ENCODE assay signal across 13 cellular contexts in genomic region chr10:113139695-113140094, GRCh38.
DNase-seq lines count a peak whose midpoint lies in the region; ATAC-seq and TF ChIP-seq lines count a peak whose summit lies in the region.
"Had no signal": no experiment of that assay in that cellular context is flagged by ENCODE, and none has a peak within 500 bp of the region (broad histone marks: within the 10 kb centered on the region; RNA-seq: fewer than 3 reads in every experiment).

No MANE protein-coding gene starts in this region.

- TF ChIP-seq POLR2A in gastroesophageal sphincter (IDR thresholded peaks at IDR 0.05), result no peak

- H3K9me3 ChIP-seq in ascending aorta (no peaks in the 10 kb centered on the region), gastroesophageal sphincter (no peaks in the 10 kb centered on the region)
- H3K9me3 ChIP-seq: colonic mucosa had no signal

- intact Hi-C loops in ascending aorta (cut with DNase I), result no loop called here
- intact Hi-C loops in natural killer cell (cut with micrococcal nuclease), result no loop called here

- no peak overlapping the region for H3K4me3 Mint-ChIP-seq in effector memory CD8-positive, alpha-beta T cell
- H3K4me3 Mint-ChIP-seq in natural killer cell, result no peak overlapping the region
- H3K4me3 Mint-ChIP-seq in activated CD8-positive, alpha-beta T cell treated with anti-CD3 and anti-CD28 coated beads, Interleukin-2, amount 10 ng/mL, durations not matched to agents 7 days and 5 days, result no peak overlapping the region
- H3K4me3 Mint-ChIP-seq: activated T-cell treated with anti-CD3 and anti-CD28 coated beads, Interleukin-2, amount 50 U/mL, for 72 hours had no signal

- H3K27me3 ChIP-seq in ascending aorta (no peaks in the 10 kb centered on the region), kidney epithelial cell (ENCODE audit: control insufficient read depth, insufficient read depth, low read length) (no peaks in the 10 kb centered on the region), gastroesophageal sphincter (no peaks in the 10 kb centered on the region)
- H3K27me3 ChIP-seq: colonic mucosa had no signal

- DNase-seq in AG04449 (ENCODE audit: low read depth, low spot score) (no peak), HFF-Myc (ENCODE audit: extremely low read depth, low read depth) (no peak), ascending aorta (ENCODE audit: low spot score in 2 of 2) (peak in 1 of 2 donors; percentile 7), kidney epithelial cell (ENCODE audit: low read depth) (no peak), natural killer cell (no peak)
- no peak for DNase-seq in effector memory CD8-positive, alpha-beta T cell
- no peak for DNase-seq in activated CD8-positive, alpha-beta T cell treated with anti-CD3 and anti-CD28 coated beads, Interleukin-2, amount 10 ng/mL, durations not matched to agents 7 days and 5 days
- DNase-seq: activated T-cell treated with anti-CD3 and anti-CD28 coated beads, Interleukin-2, amount 50 U/mL, for 72 hours; colonic mucosa; NCI-H2081; RPMI8226; stimulated activated CD4-positive, alpha-beta T cell treated with anti-CD3 and anti-CD28 coated beads, Interleukin-12 subunit alpha, Interleukin-12 subunit beta, amount 100 ng/mL, for 4 hours had no signal

- peaks cover 3 to 6% of the 10 kb centered on the region in 2 donors for H3K4me1 Mint-ChIP-seq in effector memory CD8-positive, alpha-beta T cell (ENCODE audit: low read depth in 2 of 2)
- peaks cover 0 to 9% of the 10 kb centered on the region in 2 donors for H3K4me1 Mint-ChIP-seq in natural killer cell
- H3K4me1 Mint-ChIP-seq in activated CD8-positive, alpha-beta T cell treated with anti-CD3 and anti-CD28 coated beads, Interleukin-2, amount 10 ng/mL, durations not matched to agents 7 days and 5 days (ENCODE audit: low read depth), result no peaks in the 10 kb centered on the region

- CTCF ChIA-PET in AG04449 (lab: Yijun Ruan, JAX), result interaction anchor here (0.6 to 1.4 kb wide), 12 partner anchors 11 to 667 kb away, joined by 3 to 8 read pairs (median 4); no protein-coding TSS in a partner anchor
- CTCF ChIA-PET in activated CD8-positive, alpha-beta T cell treated with anti-CD3 and anti-CD28 coated beads, Interleukin-2, amount 10 ng/mL, durations not matched to agents 7 days and 5 days (lab: Charles Lee), result no interaction called here

- POLR2A ChIA-PET in AG04449 (lab: Yijun Ruan, JAX), result no interaction called here
- POLR2A ChIA-PET in activated CD8-positive, alpha-beta T cell treated with anti-CD3 and anti-CD28 coated beads, Interleukin-2, amount 10 ng/mL, durations not matched to agents 7 days and 5 days (lab: Charles Lee), result no interaction called here

- no peak for ATAC-seq in effector memory CD8-positive, alpha-beta T cell (replicated peaks)
- ATAC-seq in gastroesophageal sphincter (no peak), natural killer cell (no peak)
- ATAC-seq in activated CD8-positive, alpha-beta T cell treated with anti-CD3 and anti-CD28 coated beads, Interleukin-2, amount 10 ng/mL, durations not matched to agents 7 days and 5 days, result no peak
- ATAC-seq: activated T-cell treated with anti-CD3 and anti-CD28 coated beads, Interleukin-2, amount 50 U/mL, for 72 hours had no signal

- peak; percentile 40 for TF ChIP-seq CTCF in AG04449 (IDR thresholded peaks at IDR 0.05; ENCODE audit: insufficient read depth, low read length, missing control alignments)
- TF ChIP-seq CTCF in HFF-Myc (IDR thresholded peaks at IDR 0.05; ENCODE audit: low read depth, low read length, missing control alignments), result peak; percentile 35
- TF ChIP-seq CTCF in ascending aorta (IDR thresholded peaks at IDR 0.05), result peak in 2 of 3 experiments; percentile 14 to 24
- TF ChIP-seq CTCF in kidney epithelial cell (IDR thresholded peaks at IDR 0.05; ENCODE audit: insufficient read depth, low read length, poor library complexity, severe bottlenecking), result peak; percentile 37
- no peak for TF ChIP-seq CTCF in gastroesophageal sphincter (IDR thresholded peaks at IDR 0.05)
- TF ChIP-seq CTCF in natural killer cell (IDR thresholded peaks at IDR 0.05), result no peak

- no peak overlapping the region for H3K27ac Mint-ChIP-seq in effector memory CD8-positive, alpha-beta T cell
- no peak overlapping the region for H3K27ac Mint-ChIP-seq in natural killer cell
- H3K27ac Mint-ChIP-seq in activated CD8-positive, alpha-beta T cell treated with anti-CD3 and anti-CD28 coated beads, Interleukin-2, amount 10 ng/mL, durations not matched to agents 7 days and 5 days, result no peak overlapping the region
- H3K27ac Mint-ChIP-seq: activated T-cell treated with anti-CD3 and anti-CD28 coated beads, Interleukin-2, amount 50 U/mL, for 72 hours had no signal

- H3K36me3 ChIP-seq in ascending aorta (peaks cover 20 to 26% of the 10 kb centered on the region in 2 donors), kidney epithelial cell (ENCODE audit: control insufficient read depth, insufficient read depth, low read length) (no peaks in the 10 kb centered on the region), gastroesophageal sphincter (peaks cover 0 to 38% of the 10 kb centered on the region in 2 donors)

- peaks cover 4% of the 10 kb centered on the region for H3K36me3 Mint-ChIP-seq in effector memory CD8-positive, alpha-beta T cell (ENCODE audit: insufficient read depth)
- H3K36me3 Mint-ChIP-seq in natural killer cell, result no peaks in the 10 kb centered on the region
- H3K36me3 Mint-ChIP-seq in activated CD8-positive, alpha-beta T cell treated with anti-CD3 and anti-CD28 coated beads, Interleukin-2, amount 10 ng/mL, durations not matched to agents 7 days and 5 days (ENCODE audit: low read depth), result no peaks in the 10 kb centered on the region

- H3K4me3 ChIP-seq in AG04449 (ENCODE audit: low read depth, low read length) (no peak overlapping the region), HFF-Myc (replicated peaks; ENCODE audit: low read depth, low read length) (no peak overlapping the region), ascending aorta (no peak overlapping the region), kidney epithelial cell (ENCODE audit: low read depth, low read length) (no peak overlapping the region), gastroesophageal sphincter (no peak overlapping the region)
- H3K4me3 ChIP-seq: colonic mucosa had no signal

- no peaks in the 10 kb centered on the region for H3K27me3 Mint-ChIP-seq in effector memory CD8-positive, alpha-beta T cell
- H3K27me3 Mint-ChIP-seq in natural killer cell (ENCODE audit: low read depth in 2 of 2), result no peaks in the 10 kb centered on the region
- no peaks in the 10 kb centered on the region for H3K27me3 Mint-ChIP-seq in activated CD8-positive, alpha-beta T cell treated with anti-CD3 and anti-CD28 coated beads, Interleukin-2, amount 10 ng/mL, durations not matched to agents 7 days and 5 days (ENCODE audit: low read depth)

- H3K4me1 ChIP-seq in ascending aorta, result peaks cover 0 to 8% of the 10 kb centered on the region in 2 donors
- H3K4me1 ChIP-seq in gastroesophageal sphincter, result peaks cover 0 to 23% (median 0%) of the 10 kb centered on the region in 3 donors
- H3K4me1 ChIP-seq: colonic mucosa had no signal

- H3K27ac ChIP-seq in ascending aorta (peak overlapping the region in 1 of 2 donors; percentile 9), gastroesophageal sphincter (no peak overlapping the region)
- H3K27ac ChIP-seq: colonic mucosa had no signal

- no peaks in the 10 kb centered on the region for H3K9me3 Mint-ChIP-seq in effector memory CD8-positive, alpha-beta T cell
- H3K9me3 Mint-ChIP-seq in natural killer cell, result no peaks in the 10 kb centered on the region
- no peaks in the 10 kb centered on the region for H3K9me3 Mint-ChIP-seq in activated CD8-positive, alpha-beta T cell treated with anti-CD3 and anti-CD28 coated beads, Interleukin-2, amount 10 ng/mL, durations not matched to agents 7 days and 5 days (ENCODE audit: insufficient read depth)
- H3K9me3 Mint-ChIP-seq: activated T-cell treated with anti-CD3 and anti-CD28 coated beads, Interleukin-2, amount 50 U/mL, for 72 hours had no signal

- no peak for TF ChIP-seq EP300 in gastroesophageal sphincter (IDR thresholded peaks at IDR 0.05)

- 58 to 63% methylated on average over 2 of the region's 2 CpGs for WGBS in gastroesophageal sphincter (ENCODE audit: low coverage in 1 of 2), 2 donors

Comparison
In these comparisons a context has a peak if more than half of its experiments do, and no peak if none do; other contexts are left out.
1. CTCF ChIP-seq: peak in AG04449 (single experiment), HFF-Myc (single experiment), ascending aorta (2 of 3) and kidney epithelial cell (single experiment); none in gastroesophageal sphincter (0 of 4) and natural killer cell (single experiment).